Comparison of ENCODE assay signal across 28 cellular contexts in the genomic region with DNA sequence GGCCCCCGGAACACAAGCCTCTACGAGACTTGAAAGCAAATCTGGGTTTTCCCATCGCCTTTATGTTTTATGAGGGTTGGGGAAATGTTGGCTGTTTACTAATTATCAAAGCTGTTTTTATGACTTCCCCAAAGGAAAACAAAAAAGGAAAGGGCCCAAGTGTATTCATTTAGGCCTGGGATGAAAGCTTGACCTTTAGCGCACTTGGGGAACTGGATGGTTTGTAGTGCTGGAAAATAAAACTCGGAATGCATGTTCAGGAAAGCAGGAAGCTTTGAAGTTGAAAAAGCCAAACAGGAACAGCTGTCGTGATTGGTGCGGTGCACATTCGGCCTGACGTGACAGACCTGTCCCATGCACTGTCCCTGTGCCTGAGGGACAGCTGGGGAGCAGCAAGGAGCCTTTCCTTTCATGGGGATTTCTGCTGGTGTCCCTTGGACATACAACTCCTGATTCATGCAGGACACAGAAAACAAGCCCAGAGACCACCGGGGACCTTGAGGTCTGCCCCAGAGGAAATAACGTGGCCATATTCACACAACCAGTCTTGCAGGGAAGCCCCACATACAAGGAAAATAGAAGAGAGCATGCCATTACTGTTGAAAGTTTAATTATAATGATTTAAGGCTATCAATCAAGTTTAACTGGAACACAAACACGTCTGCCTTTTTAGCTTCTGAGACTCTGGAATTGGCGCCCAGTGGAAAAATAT.
DNase-seq lines count a peak whose midpoint lies in the region; TF ChIP-seq lines count a peak whose summit lies in the region.
"Had no signal": no experiment of that assay in that cellular context is flagged by ENCODE, and none has a peak within 500 bp of the region (broad histone marks: within the 10 kb centered on the region; RNA-seq: fewer than 3 reads in every experiment).

No MANE protein-coding gene starts in this region.

- H3K27me3 Mint-ChIP-seq in HFFc6 (ENCODE audit: insufficient read depth), result peaks cover 20% of the 10 kb centered on the region
- H3K27me3 Mint-ChIP-seq: activated naive CD8-positive, alpha-beta T cell treated with anti-CD3 and anti-CD28 coated beads, Interleukin-2, amount 50 U/mL, for 24 hours; central memory CD8-positive, alpha-beta T cell; stimulated activated naive CD8-positive, alpha-beta T cell treated with anti-CD3 and anti-CD28 coated beads, Interleukin-15, Interleukin-2, amounts not matched to agents 100 ng/mL and 50 ng/mL, for 24 hours had no signal

- peak overlapping the region; percentile 69 for H3K9ac ChIP-seq in BLaER1
- no peak overlapping the region for H3K9ac ChIP-seq in OCI-LY3 (ENCODE audit: low read length)
- no peak overlapping the region for H3K9ac ChIP-seq in skeletal muscle tissue (ENCODE audit: low read depth in 1 of 3, low read length in 3 of 3)

- H3K27ac ChIP-seq in BLaER1 (peak overlapping the region; percentile 70), OCI-LY3 (ENCODE audit: low read length) (no peak overlapping the region), skeletal muscle tissue (ENCODE audit: low read depth, low read length) (peak overlapping the region; percentile 30)
- H3K27ac ChIP-seq: epithelial cell of prostate, neutrophil, PC-9, right lobe of liver had no signal

- no peaks in the 10 kb centered on the region for H3K79me2 ChIP-seq in OCI-LY3 (ENCODE audit: low read length)

- H3K9me3 Mint-ChIP-seq in HFFc6, result peaks cover 10% of the 10 kb centered on the region

- H4K20me1 ChIP-seq in BLaER1 (no peaks in the 10 kb centered on the region), OCI-LY3 (ENCODE audit: insufficient read depth, low read length) (no peaks in the 10 kb centered on the region)

- H3K4me3 Mint-ChIP-seq in HFFc6, result no peak overlapping the region
- H3K4me3 Mint-ChIP-seq: activated naive CD8-positive, alpha-beta T cell treated with anti-CD3 and anti-CD28 coated beads, Interleukin-2, amount 50 U/mL, for 24 hours; central memory CD8-positive, alpha-beta T cell; stimulated activated naive CD8-positive, alpha-beta T cell treated with anti-CD3 and anti-CD28 coated beads, Interleukin-15, Interleukin-2, amounts not matched to agents 100 ng/mL and 50 ng/mL, for 24 hours; T-helper 2 cell treated with Interferon-gamma antibody and Interleukin-4, amounts not matched to agents 5 μg/mL and 100 μg/mL, for 36 hours had no signal

- H3K4me2 ChIP-seq in BLaER1 (peak overlapping the region; percentile 88), OCI-LY3 (ENCODE audit: low read length) (peak overlapping the region; percentile 30; the same call in 1 of the 2 replicates)
- H3K4me2 ChIP-seq: PC-9 had no signal

- peaks cover 24% of the 10 kb centered on the region for H3K9me3 ChIP-seq in BLaER1
- no peaks in the 10 kb centered on the region for H3K9me3 ChIP-seq in OCI-LY3 (ENCODE audit: insufficient read depth, low read length)
- H3K9me3 ChIP-seq in skeletal muscle tissue (ENCODE audit: control insufficient read depth in 3 of 3, low read length in 3 of 3), result peaks cover 0 to 3% (median 2%) of the 10 kb centered on the region in 3 donors
- H3K9me3 ChIP-seq: MG63, neutrophil, right lobe of liver, vagina had no signal

- H3K4me1 Mint-ChIP-seq in HFFc6 (ENCODE audit: low read depth), result no peaks in the 10 kb centered on the region
- H3K4me1 Mint-ChIP-seq: central memory CD8-positive, alpha-beta T cell had no signal

- peaks cover 81% of the 10 kb centered on the region for H3K4me1 ChIP-seq in BLaER1
- H3K4me1 ChIP-seq in OCI-LY3 (ENCODE audit: low read length), result peaks cover 10% of the 10 kb centered on the region
- peaks cover 0 to 5% (median 0%) of the 10 kb centered on the region in 3 donors for H3K4me1 ChIP-seq in skeletal muscle tissue (ENCODE audit: control insufficient read depth in 3 of 3, insufficient read depth in 3 of 3, low read length in 3 of 3)
- H3K4me1 ChIP-seq: right lobe of liver, vagina had no signal

- no peaks in the 10 kb centered on the region; the same call in 1 of the 2 replicates for H3K36me3 Mint-ChIP-seq in HFFc6 (ENCODE audit: low read depth)

- H3K36me3 ChIP-seq in BLaER1 (no peaks in the 10 kb centered on the region), OCI-LY3 (replicated peaks; ENCODE audit: low read depth, low read length) (no peaks in the 10 kb centered on the region), skeletal muscle tissue (ENCODE audit: control insufficient read depth in 3 of 3, insufficient read depth in 3 of 3, low read length in 3 of 3) (no peaks in the 10 kb centered on the region)
- H3K36me3 ChIP-seq: MG63, neutrophil, right lobe of liver, vagina had no signal

- peak; percentile 44 for DNase-seq in fibroblast of villous mesenchyme (ENCODE audit: low read depth)
- DNase-seq in NCI-H446 (lab: John Stamatoyannopoulos, UW), result no peak
- no peak for DNase-seq in mesenteric fat pad (ENCODE audit: low spot score)
- DNase-seq in KBM-7, result no peak
- no peak for DNase-seq in HFFc6
- DNase-seq: activated CD4-positive, alpha-beta T cell treated with anti-CD3 and anti-CD28 coated beads for 48 hours; activated naive CD8-positive, alpha-beta T cell treated with anti-CD3 and anti-CD28 coated beads, Interleukin-2, amount 50 U/mL, for 24 hours; activated T-cell treated with anti-CD3 and anti-CD28 coated beads, Interleukin-2, amount 50 U/mL, for 1 hour; dorsolateral prefrontal cortex; H7; head of caudate nucleus; kidney; MG63; NCI-H1417 treated with DMSO at 0.1 percent for 48 hours; NCI-H2081; NCI-H446 treated with DMSO at 0.1 percent for 48 hours; PC-9; right lobe of liver had no signal

- no peak overlapping the region for H3K27ac Mint-ChIP-seq in HFFc6
- H3K27ac Mint-ChIP-seq: activated naive CD8-positive, alpha-beta T cell treated with anti-CD3 and anti-CD28 coated beads, Interleukin-2, amount 50 U/mL, for 24 hours; stimulated activated naive CD8-positive, alpha-beta T cell treated with anti-CD3 and anti-CD28 coated beads, Interleukin-15, Interleukin-2, amounts not matched to agents 100 ng/mL and 50 ng/mL, for 24 hours; T-helper 2 cell treated with Interferon-gamma antibody and Interleukin-4, amounts not matched to agents 5 μg/mL and 100 μg/mL, for 36 hours had no signal

- TF ChIP-seq CTCF in OCI-LY3 (IDR thresholded peaks at IDR 0.05; ENCODE audit: low read depth, low read length), result no peak
- TF ChIP-seq CTCF in fibroblast of villous mesenchyme (IDR thresholded peaks at IDR 0.05; ENCODE audit: insufficient read depth, low read depth, low read length), result no peak
- no peak for TF ChIP-seq CTCF in HFFc6 (IDR thresholded peaks at IDR 0.05)

- H3K4me3 ChIP-seq in BLaER1, result peak overlapping the region; percentile 51
- no peak overlapping the region for H3K4me3 ChIP-seq in OCI-LY3 (ENCODE audit: low read length)
- no peak overlapping the region for H3K4me3 ChIP-seq in fibroblast of villous mesenchyme (ENCODE audit: low read depth, low read length)
- H3K4me3 ChIP-seq in skeletal muscle tissue (ENCODE audit: low read length in 3 of 3), result no peak overlapping the region
- H3K4me3 ChIP-seq: dorsolateral prefrontal cortex, K562, MG63, PC-9, right lobe of liver, vagina had no signal

- in situ Hi-C loops in KBM-7 (cut with MboI; ENCODE audit: low pct_unique_long_range_greater_than_20kb, low sequenced_read_pairs), result no loop called here

- no peak overlapping the region for H2AFZ ChIP-seq in OCI-LY3 (ENCODE audit: low read depth, low read length)
- H2AFZ ChIP-seq: PC-9 had no signal

- H3K27me3 ChIP-seq in BLaER1, result no peaks in the 10 kb centered on the region
- H3K27me3 ChIP-seq in OCI-LY3 (ENCODE audit: low read depth, low read length), result 0 out of 2 replicates have a peak, but pooled peaks cover 2% of the 10 kb centered on the region
- no peaks in the 10 kb centered on the region for H3K27me3 ChIP-seq in skeletal muscle tissue (ENCODE audit: control insufficient read depth in 3 of 3, insufficient read depth in 3 of 3, low read length in 3 of 3)
- H3K27me3 ChIP-seq: dorsolateral prefrontal cortex, MG63, neutrophil, right lobe of liver, vagina had no signal
